In the genomic region with DNA sequence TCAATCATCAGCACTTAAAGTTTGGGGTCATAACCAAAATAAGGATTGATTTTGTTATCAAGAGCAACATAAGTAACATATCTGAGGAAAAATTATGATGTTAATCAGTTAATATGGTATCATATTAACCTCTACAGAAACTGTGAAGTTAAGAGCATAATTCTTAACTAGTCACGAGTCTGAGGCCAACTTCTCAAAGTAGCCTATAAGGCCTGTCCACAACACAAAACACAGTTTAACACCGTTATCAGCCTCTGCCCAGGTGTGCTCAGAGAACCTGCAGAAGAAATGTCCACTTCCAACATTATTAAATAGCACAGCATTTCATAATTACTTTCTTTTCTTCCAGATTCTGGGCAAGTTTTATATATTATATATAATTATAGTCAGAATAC, we compare ENCODE assay signal across 9 cellular contexts. TPM values are rescaled to one million over a fixed set of nuclear protein-coding genes. Genes with fewer than 3 reads are reported as not detected.
DNase-seq lines count a peak whose midpoint lies in the region; TF ChIP-seq lines count a peak whose summit lies in the region.
"Had no signal": no experiment of that assay in that cellular context is flagged by ENCODE, and none has a peak within 500 bp of the region (broad histone marks: within the 10 kb centered on the region; RNA-seq: fewer than 3 reads in every experiment).

No MANE protein-coding gene starts in this region.

- H3K27ac Mint-ChIP-seq in activated CD4-positive, alpha-beta T cell treated with anti-CD3 and anti-CD28 coated beads, Interleukin-2, amount 10 ng/mL, durations not matched to agents 24 days and 14 days = no peak overlapping the region
- no peak overlapping the region for H3K27ac Mint-ChIP-seq in activated CD4-positive, alpha-beta memory T cell treated with anti-CD3 and anti-CD28 coated beads, Interleukin-2, amount 10 ng/mL, durations not matched to agents 7 days and 5 days

- peaks cover 6% of the 10 kb centered on the region for H3K36me3 Mint-ChIP-seq in activated CD4-positive, alpha-beta T cell treated with anti-CD3 and anti-CD28 coated beads, Interleukin-2, amount 10 ng/mL, durations not matched to agents 24 days and 14 days (ENCODE audit: low read depth)
- peaks cover 16% of the 10 kb centered on the region for H3K36me3 Mint-ChIP-seq in activated CD4-positive, alpha-beta memory T cell treated with anti-CD3 and anti-CD28 coated beads, Interleukin-2, amount 10 ng/mL, durations not matched to agents 7 days and 5 days (ENCODE audit: low read depth)

- H3K4me1 Mint-ChIP-seq in activated CD4-positive, alpha-beta T cell treated with anti-CD3 and anti-CD28 coated beads, Interleukin-2, amount 10 ng/mL, durations not matched to agents 24 days and 14 days = peaks cover 26% of the 10 kb centered on the region
- peaks cover 27% of the 10 kb centered on the region for H3K4me1 Mint-ChIP-seq in activated CD4-positive, alpha-beta memory T cell treated with anti-CD3 and anti-CD28 coated beads, Interleukin-2, amount 10 ng/mL, durations not matched to agents 7 days and 5 days

- 22 to 28% methylated on average over 2 of the region's 2 CpGs for WGBS in testis, 2 donors

- H3K9ac ChIP-seq in iPS-15b (ENCODE audit: low read depth, low read length) = no peak overlapping the region

- TF ChIP-seq CTCF in testis (IDR thresholded peaks at IDR 0.05) = no peak

- H3K4me3 ChIP-seq in iPS-15b (ENCODE audit: low read depth, low read length) = peak overlapping the region; percentile 33
- peak overlapping the region; percentile 76 to 93 for H3K4me3 ChIP-seq in testis

- H3K36me3 ChIP-seq in iPS-15b (ENCODE audit: control insufficient read depth, insufficient read depth, low read length) (no peaks in the 10 kb centered on the region), testis (ENCODE audit: low read depth, missing control alignments) (no peaks in the 10 kb centered on the region)

- peaks cover 18% of the 10 kb centered on the region for H3K27me3 Mint-ChIP-seq in activated CD4-positive, alpha-beta T cell treated with anti-CD3 and anti-CD28 coated beads, Interleukin-2, amount 10 ng/mL, durations not matched to agents 24 days and 14 days
- peaks cover 17% of the 10 kb centered on the region for H3K27me3 Mint-ChIP-seq in activated CD4-positive, alpha-beta memory T cell treated with anti-CD3 and anti-CD28 coated beads, Interleukin-2, amount 10 ng/mL, durations not matched to agents 7 days and 5 days

- no peaks in the 10 kb centered on the region for H3K9me3 Mint-ChIP-seq in activated CD4-positive, alpha-beta T cell treated with anti-CD3 and anti-CD28 coated beads, Interleukin-2, amount 10 ng/mL, durations not matched to agents 24 days and 14 days
- no peaks in the 10 kb centered on the region for H3K9me3 Mint-ChIP-seq in activated CD4-positive, alpha-beta memory T cell treated with anti-CD3 and anti-CD28 coated beads, Interleukin-2, amount 10 ng/mL, durations not matched to agents 7 days and 5 days

- H3K4me1 ChIP-seq in iPS-15b (ENCODE audit: control insufficient read depth, insufficient read depth, low read length) (peaks cover 3% of the 10 kb centered on the region), testis (peaks cover 10% of the 10 kb centered on the region)

- H3K27ac ChIP-seq in testis = peak overlapping the region; percentile 64 to 75

- H3K4me3 Mint-ChIP-seq in activated CD4-positive, alpha-beta T cell treated with anti-CD3 and anti-CD28 coated beads, Interleukin-2, amount 10 ng/mL, durations not matched to agents 24 days and 14 days = peak overlapping the region; percentile 88
- H3K4me3 Mint-ChIP-seq in activated CD4-positive, alpha-beta memory T cell treated with anti-CD3 and anti-CD28 coated beads, Interleukin-2, amount 10 ng/mL, durations not matched to agents 7 days and 5 days = peak overlapping the region; percentile 95

- no peak for TF ChIP-seq POLR2A in testis (IDR thresholded peaks at IDR 0.05)

- no peak for DNase-seq in activated CD4-positive, alpha-beta T cell treated with anti-CD3 and anti-CD28 coated beads, Interleukin-2, amount 10 ng/mL, durations not matched to agents 24 days and 14 days
- DNase-seq in activated CD4-positive, alpha-beta T cell treated with anti-CD3 and anti-CD28 coated beads for 1 hour = no peak
- DNase-seq in activated CD4-positive, alpha-beta memory T cell treated with anti-CD3 and anti-CD28 coated beads, Interleukin-2, amount 10 ng/mL, durations not matched to agents 7 days and 5 days = no peak
- DNase-seq in testis (no peak), DMS79 treated with DMSO at 0.1 percent for 48 hours (lab: John Stamatoyannopoulos, UW) (no peak), NCI-H748 (lab: John Stamatoyannopoulos, UW; ENCODE audit: unreplicated experiment) (no peak)
- no peak for DNase-seq in NK-92 treated with Interleukin-12 subunit alpha and Interleukin-12 subunit beta, amount 100 ng/mL, for 24 hours (lab: John Stamatoyannopoulos, UW)

- POLR2A ChIA-PET in activated CD4-positive, alpha-beta memory T cell treated with anti-CD3 and anti-CD28 coated beads, Interleukin-2, amount 10 ng/mL, durations not matched to agents 7 days and 5 days (lab: Charles Lee) = interaction anchor here (1.7 to 2.4 kb wide), 4 partner anchors 15 to 308 kb away, joined by 6 to 38 read pairs (median 14); a partner anchor contains a TSS

- H3K9me3 ChIP-seq in iPS-15b (ENCODE audit: control insufficient read depth, insufficient read depth, low read length) (no peaks in the 10 kb centered on the region), testis (no peaks in the 10 kb centered on the region)

- CTCF ChIA-PET in activated CD4-positive, alpha-beta memory T cell treated with anti-CD3 and anti-CD28 coated beads, Interleukin-2, amount 10 ng/mL, durations not matched to agents 7 days and 5 days (lab: Charles Lee) = interaction anchor here (1.0 to 1.7 kb wide), 5 partner anchors 16 to 286 kb away, joined by 4 to 16 read pairs (median 6); a partner anchor contains a TSS

- intact Hi-C loops in activated CD4-positive, alpha-beta T cell treated with anti-CD3 and anti-CD28 coated beads, Interleukin-2, amount 10 ng/mL, durations not matched to agents 24 days and 14 days (cut with micrococcal nuclease) = loop anchor here (2.0 kb wide), 1 partner anchor 303 kb away; a partner anchor contains a TSS
- intact Hi-C loops in testis (cut with DNase I; ENCODE audit: low total_unique reads) = no loop called here

- peaks cover 4% of the 10 kb centered on the region for H3K27me3 ChIP-seq in iPS-15b (ENCODE audit: control insufficient read depth, insufficient read depth, low read length)
- no peaks in the 10 kb centered on the region for H3K27me3 ChIP-seq in testis

RNA-seq across cellular contexts. Expression of a gene that starts 1.1 kb away (rescaled TPM):
- 16.3 and 21.1 TPM in 2 replicates for total RNA-seq in activated CD4-positive, alpha-beta T cell treated with anti-CD3 and anti-CD28 coated beads, Interleukin-2, amount 10 ng/mL, durations not matched to agents 24 days and 14 days
- 10 to 100 TPM; 19.9 to 20.2 TPM for total RNA-seq in activated CD4-positive, alpha-beta memory T cell treated with anti-CD3 and anti-CD28 coated beads, Interleukin-2, amount 10 ng/mL, durations not matched to agents 7 days and 5 days
- total RNA-seq in testis = 10 to 100 TPM; 12.7 to 18.8 TPM
- polyA plus RNA-seq in testis (ENCODE audit: insufficient read depth, low read depth, low replicate concordance) = 16.2 TPM

RNA-seq across cellular contexts. Expression of a gene that starts 26.2 kb away (rescaled TPM):
- total RNA-seq in activated CD4-positive, alpha-beta T cell treated with anti-CD3 and anti-CD28 coated beads, Interleukin-2, amount 10 ng/mL, durations not matched to agents 24 days and 14 days = not detected in 2 replicates
- not detected for total RNA-seq in activated CD4-positive, alpha-beta memory T cell treated with anti-CD3 and anti-CD28 coated beads, Interleukin-2, amount 10 ng/mL, durations not matched to agents 7 days and 5 days
- total RNA-seq in testis = under 1 TPM in 1 of 2 donors, not detected in 1; 0.39 TPM
- polyA plus RNA-seq in testis (ENCODE audit: insufficient read depth, low read depth, low replicate concordance) = not detected
- total RNA-seq: Daoy had no signal

RNA-seq across cellular contexts. Expression of a gene that starts 40.6 kb away (rescaled TPM):
- not detected in 2 replicates for total RNA-seq in activated CD4-positive, alpha-beta T cell treated with anti-CD3 and anti-CD28 coated beads, Interleukin-2, amount 10 ng/mL, durations not matched to agents 24 days and 14 days
- not detected for total RNA-seq in activated CD4-positive, alpha-beta memory T cell treated with anti-CD3 and anti-CD28 coated beads, Interleukin-2, amount 10 ng/mL, durations not matched to agents 7 days and 5 days
- not detected for total RNA-seq in testis
- not detected for polyA plus RNA-seq in testis (ENCODE audit: insufficient read depth, low read depth, low replicate concordance)
- total RNA-seq: Daoy had no signal

RNA-seq across cellular contexts. Expression of a gene that starts 58.3 kb away (rescaled TPM):
- not detected in 2 replicates for total RNA-seq in activated CD4-positive, alpha-beta T cell treated with anti-CD3 and anti-CD28 coated beads, Interleukin-2, amount 10 ng/mL, durations not matched to agents 24 days and 14 days
- not detected for total RNA-seq in activated CD4-positive, alpha-beta memory T cell treated with anti-CD3 and anti-CD28 coated beads, Interleukin-2, amount 10 ng/mL, durations not matched to agents 7 days and 5 days
- not detected for total RNA-seq in testis
- polyA plus RNA-seq in testis (ENCODE audit: insufficient read depth, low read depth, low replicate concordance) = not detected
- total RNA-seq: Daoy had no signal
